ENCODE assay signal across 11 cellular contexts in the genomic region with DNA sequence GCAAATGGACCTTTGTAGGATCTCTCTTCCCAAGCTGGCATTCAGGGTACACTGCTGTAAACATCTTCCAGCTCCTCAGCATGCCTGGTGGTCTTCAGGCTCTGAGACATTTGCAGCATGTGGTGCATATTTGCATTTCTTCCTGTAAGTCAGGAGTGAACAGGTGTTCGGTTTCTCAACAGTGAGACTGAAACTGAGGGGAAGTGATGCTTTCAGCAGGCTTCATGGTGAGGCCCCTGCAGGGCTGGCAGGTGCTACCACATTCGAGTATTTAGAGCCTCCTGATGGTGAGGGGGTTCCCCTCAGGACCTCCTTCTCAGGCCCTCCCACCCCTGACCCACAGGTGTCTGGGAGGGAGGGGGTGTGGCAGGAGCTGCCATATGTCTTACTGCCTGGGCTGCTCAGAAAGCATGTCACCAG. TPM values are rescaled to one million over a fixed set of nuclear protein-coding genes. Genes with fewer than 3 reads are reported as not detected.
A peak's percentile ranks its signal among the peaks of the same experiment; 100 is the strongest.
DNase-seq lines count a peak whose midpoint lies in the region; ATAC-seq and TF ChIP-seq lines count a peak whose summit lies in the region.
"Had no signal": no experiment of that assay in that cellular context is flagged by ENCODE, and none has a peak within 500 bp of the region (broad histone marks: within the 10 kb centered on the region; RNA-seq: fewer than 3 reads in every experiment).

No MANE protein-coding gene starts in this region.

- ATAC-seq in HG03060 (IDR thresholded peaks at IDR 0.05; ENCODE audit: low read depth, unreplicated experiment) = peak; percentile 95

- no peak overlapping the region for H3K4me3 Mint-ChIP-seq in CD14-positive monocyte
- H3K4me3 Mint-ChIP-seq: dendritic cell treated with granulocyte-macrophage colony-stimulating factor and Interleukin-4, amounts not matched to agents 40 ng/mL and 50 ng/mL, for 4 days; neural crest cell had no signal

- H3K4me3 ChIP-seq in brain microvascular endothelial cell (ENCODE audit: low read depth, low read length) = no peak overlapping the region
- H3K4me3 ChIP-seq: tibial nerve had no signal

- peaks cover 1% of the 10 kb centered on the region for H3K4me1 Mint-ChIP-seq in CD14-positive monocyte

- no peaks in the 10 kb centered on the region for H3K27me3 ChIP-seq in brain microvascular endothelial cell (replicated peaks)
- H3K27me3 ChIP-seq: tibial nerve had no signal

- H3K27ac Mint-ChIP-seq in CD14-positive monocyte = no peak overlapping the region
- H3K27ac Mint-ChIP-seq: dendritic cell treated with granulocyte-macrophage colony-stimulating factor and Interleukin-4, amounts not matched to agents 40 ng/mL and 50 ng/mL, for 4 days had no signal

- in situ Hi-C loops in brain microvascular endothelial cell (cut with HindIII; ENCODE audit: low pct_ligation_motif_present, low sequenced_read_pairs) = no loop called here

- no peaks in the 10 kb centered on the region for H3K27me3 Mint-ChIP-seq in CD14-positive monocyte (ENCODE audit: low read depth in 3 of 3)
- H3K27me3 Mint-ChIP-seq: dendritic cell treated with granulocyte-macrophage colony-stimulating factor and Interleukin-4, amounts not matched to agents 40 ng/mL and 50 ng/mL, for 4 days had no signal

- peaks cover 0 to 1% (median 0%) of the 10 kb centered on the region in 7 donors for H3K9me3 Mint-ChIP-seq in CD14-positive monocyte
- H3K9me3 Mint-ChIP-seq: dendritic cell treated with granulocyte-macrophage colony-stimulating factor and Interleukin-4, amounts not matched to agents 40 ng/mL and 50 ng/mL, for 4 days; neural crest cell had no signal

- DNase-seq in DMS 273 (lab: John Stamatoyannopoulos, UW; ENCODE audit: unreplicated experiment) (peak; percentile 80), GM19238 (ENCODE audit: insufficient read length, low spot score) (peak; percentile 75), RPMI8226 (peak; percentile 95), brain microvascular endothelial cell (no peak), ureter (ENCODE audit: low spot score) (no peak), CD14-positive monocyte (ENCODE audit: low spot score) (no peak), SHP77 (lab: John Stamatoyannopoulos, UW) (no peak)

- no peaks in the 10 kb centered on the region for H3K36me3 ChIP-seq in brain microvascular endothelial cell (replicated peaks)
- H3K36me3 ChIP-seq: tibial nerve had no signal

- intact Hi-C loops in CD14-positive monocyte (cut with micrococcal nuclease) = no loop called here

- no peak overlapping the region for H3K27ac ChIP-seq in brain microvascular endothelial cell

- TF ChIP-seq CTCF in brain microvascular endothelial cell (IDR thresholded peaks at IDR 0.05; ENCODE audit: low read depth, low read length, missing control alignments) (no peak), CD14-positive monocyte (IDR thresholded peaks at IDR 0.05) (no peak)

- peaks cover 28 to 54% of the 10 kb centered on the region in 2 donors for H3K36me3 Mint-ChIP-seq in CD14-positive monocyte

RNA-seq across cellular contexts. Expression of a gene that starts 15.1 kb away (rescaled TPM):
- total RNA-seq in ureter = 0.60 TPM
- polyA plus RNA-seq in CD14-positive monocyte = under 1 TPM; 0.08 to 0.10 TPM
- total RNA-seq: tibial nerve had no signal

RNA-seq across cellular contexts. Expression of a gene that starts 44.8 kb away (rescaled TPM):
- total RNA-seq in ureter = not detected
- not detected for polyA plus RNA-seq in CD14-positive monocyte
- total RNA-seq: neural crest cell, tibial nerve had no signal

Comparison
In these comparisons a context has a peak if more than half of its experiments do, and no peak if none do; other contexts are left out.
1. DNase-seq: peak in DMS 273 (single experiment), GM19238 (single experiment) and RPMI8226 (single experiment); none in brain microvascular endothelial cell (single experiment), ureter (single experiment), CD14-positive monocyte (single experiment) and SHP77 (0 of 2).